Comparison of ENCODE assay signal across 1 cellular context in the genomic region with DNA sequence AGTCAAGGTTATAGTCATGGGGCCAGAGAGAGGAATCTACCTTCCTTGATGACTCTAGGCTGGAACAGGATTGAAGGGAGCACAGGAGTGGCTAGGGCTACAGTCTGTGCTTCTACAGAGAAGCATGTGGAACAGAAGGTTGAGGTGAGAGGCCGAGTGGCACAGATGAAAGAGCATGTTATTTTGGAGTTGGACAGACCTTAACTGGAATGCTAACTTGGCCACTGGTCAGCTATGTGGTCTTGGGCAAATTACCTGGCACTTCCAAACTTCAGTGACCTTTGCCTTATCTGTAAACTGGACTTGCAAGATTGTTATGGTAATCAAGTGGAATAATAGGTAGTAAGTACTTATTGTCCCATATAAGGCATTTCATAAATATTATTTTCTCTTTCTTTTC.
TF ChIP-seq lines count a peak whose summit lies in the region.

No MANE protein-coding gene starts in this region.

TF ChIP-seq in liver, 16 proteins besides CTCF, POLR2A, EP300 and RAD21 (continued from another document):
- TF ChIP-seq ZBTB33 (IDR thresholded peaks at IDR 0.05) (no peak), SP1 (IDR thresholded peaks at IDR 0.05) (peak; percentile 44), EGR1 (IDR thresholded peaks at IDR 0.05; ENCODE audit: low read depth in 2 of 2) (no peak), TAF1 (conservative IDR thresholded peaks at IDR 0.05) (no peak), REST (IDR thresholded peaks at IDR 0.05) (no peak)
